8 cellular contexts compared by ENCODE assay signal in genomic region chr14:35879654-35880249, GRCh38. TPM values are rescaled to one million over a fixed set of nuclear protein-coding genes. Genes with fewer than 3 reads are reported as not detected.
DNase-seq lines count a peak whose midpoint lies in the region; FAIRE-seq and TF ChIP-seq lines count a peak whose summit lies in the region.

No MANE protein-coding gene starts in this region.

- no peak for FAIRE-seq in D721Med (lab: Jason Lieb, UNC)

- H3K4me2 ChIP-seq in neuronal stem cell (ENCODE audit: insufficient read depth, low read length, poor library complexity, severe bottlenecking): no peak overlapping the region

- H3K9me3 ChIP-seq in HEK293 (ENCODE audit: control insufficient read depth, insufficient read depth, low read depth, low read length) (no peaks in the 10 kb centered on the region), neuronal stem cell (replicated peaks in 1 of 2; ENCODE audit: control insufficient read depth in 2 of 2, insufficient read depth in 1 of 2, low read depth in 1 of 2, low read length in 2 of 2) (no peaks in the 10 kb centered on the region)

- H3K36me3 Mint-ChIP-seq in activated naive CD8-positive, alpha-beta T cell treated with anti-CD3 and anti-CD28 coated beads for 36 hours: no peaks in the 10 kb centered on the region

- no peak overlapping the region for H3K9ac ChIP-seq in neuronal stem cell (ENCODE audit: low read depth, low read length, poor library complexity)

- no peak overlapping the region for H2BK120ac ChIP-seq in neuronal stem cell (ENCODE audit: low read depth, low read length)

- H3K4me3 Mint-ChIP-seq in activated naive CD8-positive, alpha-beta T cell treated with anti-CD3 and anti-CD28 coated beads for 36 hours: no peak overlapping the region

- H3K4me1 ChIP-seq in HEK293 (ENCODE audit: control insufficient read depth, insufficient read depth, low read length): peaks cover 9% of the 10 kb centered on the region
- no peaks in the 10 kb centered on the region for H3K4me1 ChIP-seq in neuronal stem cell (ENCODE audit: control insufficient read depth in 2 of 2, insufficient read depth in 1 of 2, low read depth in 1 of 2, low read length in 2 of 2)

- peak; percentile 54 for TF ChIP-seq CTCF in D721Med (IDR thresholded peaks at IDR 0.05; ENCODE audit: insufficient read depth, missing control alignments)
- TF ChIP-seq CTCF in HEK293 (tag by site-specific recombination; IDR thresholded peaks at IDR 0.05): no peak

- CTCF ChIA-PET in HEK293 (lab: Yijun Ruan, JAX): interaction anchor here (0.5 to 1.7 kb wide), 11 partner anchors 10 to 269 kb away, joined by 3 to 16 read pairs (median 4); no protein-coding TSS in a partner anchor

- H3K4ac ChIP-seq in neuronal stem cell (ENCODE audit: low read length): no peak overlapping the region

- no peak overlapping the region for H3K23ac ChIP-seq in neuronal stem cell (ENCODE audit: low read depth, low read length, poor library complexity)

- no peaks in the 10 kb centered on the region for H3K79me1 ChIP-seq in neuronal stem cell (ENCODE audit: low read depth, low read length)

- peaks cover 5% of the 10 kb centered on the region for H3K27me3 Mint-ChIP-seq in activated naive CD8-positive, alpha-beta T cell treated with anti-CD3 and anti-CD28 coated beads for 36 hours

- H4K8ac ChIP-seq in neuronal stem cell (ENCODE audit: low read depth, low read length): no peak overlapping the region

- H3K36me3 ChIP-seq in HEK293 (ENCODE audit: control insufficient read depth in 2 of 2, insufficient read depth in 1 of 2, low read length in 2 of 2) (no peaks in the 10 kb centered on the region), neuronal stem cell (replicated peaks in 1 of 2; ENCODE audit: control insufficient read depth in 2 of 2, insufficient read depth in 2 of 2, low read length in 2 of 2) (no peaks in the 10 kb centered on the region)

- no peak overlapping the region for H2BK5ac ChIP-seq in neuronal stem cell (ENCODE audit: low read length)

- WGBS in neuronal stem cell (ENCODE audit: extremely low coverage in 2 of 2, insufficient read length in 2 of 2, insufficient replicate concordance in 1 of 2), 2 donors: no CpG with 5 or more reads among the region's 1 CpG

- no peaks in the 10 kb centered on the region for H3K27me3 ChIP-seq in neuronal stem cell (ENCODE audit: control insufficient read depth in 3 of 3, insufficient read depth in 3 of 3, low read depth in 1 of 3, low read length in 3 of 3)

- DNase-seq in D721Med (ENCODE audit: insufficient read length, low spot score): no peak
- peak; percentile 5 for DNase-seq in RPMI8226
- peak; percentile 36 for DNase-seq in iris pigment epithelial cell (ENCODE audit: low read depth)
- DNase-seq in activated naive CD8-positive, alpha-beta T cell treated with anti-CD3 and anti-CD28 coated beads for 36 hours: no peak
- no peak for DNase-seq in neuronal stem cell (ENCODE audit: low spot score)
- no peak for DNase-seq in activated CD8-positive, alpha-beta memory T cell treated with anti-CD3 and anti-CD28 coated beads, Interleukin-2, amount 50 U/mL, for 4 hours
- DNase-seq in COLO668 (lab: John Stamatoyannopoulos, UW; ENCODE audit: unreplicated experiment): no peak

- H3K27ac ChIP-seq in HEK293 (ENCODE audit: extremely low read depth, low read depth, low read length) (no peak overlapping the region), neuronal stem cell (replicated peaks; ENCODE audit: low read length) (no peak overlapping the region)

- H3K27ac Mint-ChIP-seq in activated naive CD8-positive, alpha-beta T cell treated with anti-CD3 and anti-CD28 coated beads for 36 hours: no peak overlapping the region

- POLR2A ChIA-PET in HEK293 (lab: Yijun Ruan, JAX): no interaction called here

- no peak overlapping the region for H4K91ac ChIP-seq in neuronal stem cell (ENCODE audit: low read depth, low read length, poor library complexity)

- H3K4me1 Mint-ChIP-seq in activated naive CD8-positive, alpha-beta T cell treated with anti-CD3 and anti-CD28 coated beads for 36 hours: peaks cover 8% of the 10 kb centered on the region

- H2AFZ ChIP-seq in neuronal stem cell (ENCODE audit: low read length): no peak overlapping the region

- H2AK5ac ChIP-seq in neuronal stem cell (ENCODE audit: low read depth, low read length): no peak overlapping the region

- no peak overlapping the region for H3K18ac ChIP-seq in neuronal stem cell (ENCODE audit: low read length)

- no peaks in the 10 kb centered on the region for H3K9me3 Mint-ChIP-seq in activated naive CD8-positive, alpha-beta T cell treated with anti-CD3 and anti-CD28 coated beads for 36 hours

- H2BK12ac ChIP-seq in neuronal stem cell (ENCODE audit: low read length): no peak overlapping the region

- no peak overlapping the region for H2BK15ac ChIP-seq in neuronal stem cell (ENCODE audit: low read length)

- H3K4me3 ChIP-seq in HEK293 (ENCODE audit: low read depth, low read length) (no peak overlapping the region), neuronal stem cell (ENCODE audit: low read length in 2 of 2) (no peak overlapping the region)

- H3K14ac ChIP-seq in neuronal stem cell (ENCODE audit: low read length): no peak overlapping the region

TF ChIP-seq in HEK293, 187 proteins besides CTCF, POLR2A, EP300 and RAD21:
- TF ChIP-seq ZNF654 (tag by site-specific recombination; IDR thresholded peaks at IDR 0.05; ENCODE audit: low read depth): peak; percentile 45
- no peak for TF ChIP-seq ZSCAN4 (tag by site-specific recombination; IDR thresholded peaks at IDR 0.05)

RNA-seq across cellular contexts. Expression of gene BRMS1L, which starts 53.6 kb away (rescaled TPM):
- total RNA-seq in activated naive CD8-positive, alpha-beta T cell treated with anti-CD3 and anti-CD28 coated beads for 36 hours: 1 to 10 TPM; 8.3 to 8.8 TPM
- 13.7 TPM for polyA plus RNA-seq in neuronal stem cell (2013, experiment 1 of 2)
- polyA plus RNA-seq in neuronal stem cell (2013, experiment 2 of 2): 13.5 TPM

Comparison
In these comparisons a context has a peak if more than half of its experiments do, and no peak if none do; other contexts are left out.
1. DNase-seq: peak in RPMI8226 (single experiment) and iris pigment epithelial cell (single experiment); none in D721Med (single experiment), activated naive CD8-positive, alpha-beta T cell treated with anti-CD3 and anti-CD28 coated beads for 36 hours (single experiment), neuronal stem cell (single experiment), activated CD8-positive, alpha-beta memory T cell treated with anti-CD3 and anti-CD28 coated beads, Interleukin-2, amount 50 U/mL, for 4 hours (single experiment) and COLO668 (single experiment).